8 cellular contexts compared by ENCODE assay signal in the genomic region with DNA sequence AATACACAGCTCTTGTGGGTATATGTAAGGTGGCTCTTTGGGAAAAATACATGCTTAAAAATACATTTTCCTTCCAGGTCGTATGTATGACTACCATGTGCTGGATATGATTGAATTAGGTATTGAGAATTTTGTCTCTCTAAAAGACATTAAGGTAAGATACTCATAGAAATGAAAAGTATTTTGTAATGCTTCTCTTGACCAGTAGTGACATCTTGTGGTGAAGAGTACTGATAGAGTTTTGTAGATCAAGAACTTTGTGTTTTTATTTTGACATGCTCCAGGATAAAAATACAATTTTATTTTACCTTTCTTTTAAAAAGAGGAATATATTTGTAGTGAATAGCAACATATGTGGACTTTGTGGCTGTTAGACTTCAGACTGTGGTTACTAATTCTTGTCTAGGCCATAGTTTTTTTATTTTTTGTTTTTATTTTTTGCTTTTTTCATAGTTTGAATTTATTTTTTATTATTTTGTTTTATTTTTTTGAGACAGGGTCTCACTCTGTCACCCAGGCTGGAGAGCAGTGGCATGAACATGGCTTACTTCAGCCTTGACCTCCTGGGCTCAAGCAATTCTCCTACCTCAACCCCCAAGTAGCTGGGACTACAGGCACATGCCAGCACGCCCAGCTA. TPM values are rescaled to one million over a fixed set of nuclear protein-coding genes. Genes with fewer than 3 reads are reported as not detected.
A peak's percentile ranks its signal among the peaks of the same experiment; 100 is the strongest.
DNase-seq lines count a peak whose midpoint lies in the region; ATAC-seq and TF ChIP-seq lines count a peak whose summit lies in the region.

No MANE protein-coding gene starts in this region.

- no peaks in the 10 kb centered on the region for H3K9me2 ChIP-seq in GM23338 (ENCODE audit: insufficient read depth)

- peaks cover 11% of the 10 kb centered on the region; the same call in 1 of the 2 replicates for H4K20me1 ChIP-seq in GM23338 (replicated peaks; ENCODE audit: insufficient read depth)

- H3K4me1 Mint-ChIP-seq in GM23338, result no peaks in the 10 kb centered on the region
- no peaks in the 10 kb centered on the region for H3K4me1 Mint-ChIP-seq in WTC11

- POLR2A ChIA-PET in WTC11 (lab: Charles Lee), result no interaction called here

- H3K27me3 Mint-ChIP-seq in GM23338 (ENCODE audit: insufficient read depth, low read depth, poor library complexity), result peaks cover 2% of the 10 kb centered on the region
- H3K27me3 Mint-ChIP-seq in WTC11 (ENCODE audit: low read depth), result no peaks in the 10 kb centered on the region

- H3K9me3 Mint-ChIP-seq in GM23338, result no peaks in the 10 kb centered on the region; the same call in 2 of the 3 replicates
- H3K9me3 Mint-ChIP-seq in WTC11, result no peaks in the 10 kb centered on the region

- H3K27ac Mint-ChIP-seq in GM23338 (no peak overlapping the region), WTC11 (no peak overlapping the region)

- CTCF ChIA-PET in WTC11 (lab: Charles Lee), result no interaction called here

- no peak overlapping the region for H3K27ac ChIP-seq in GM23338 (ENCODE audit: low read depth)

- H3K79me2 ChIP-seq in GM23338 (replicated peaks; ENCODE audit: insufficient read depth), result peaks cover 26% of the 10 kb centered on the region; the same call in 1 of the 2 replicates

- no peak overlapping the region for H3K4me2 ChIP-seq in GM23338

- H3K36me3 Mint-ChIP-seq in GM23338 (ENCODE audit: low read depth) (peaks cover 86% of the 10 kb centered on the region), WTC11 (peaks cover 72% of the 10 kb centered on the region)

- no peak overlapping the region for H2AFZ ChIP-seq in GM23338

- no peak overlapping the region for H3K4me3 ChIP-seq in GM23338

- TF ChIP-seq CTCF in GM23338 (conservative IDR thresholded peaks at IDR 0.05; ENCODE audit: low read depth in 2 of 2) (peak in 1 of 2 experiments; percentile 51; a peak in 3 of 4 replicates), WTC11 (IDR thresholded peaks at IDR 0.05) (no peak)

- no peaks in the 10 kb centered on the region for H3F3A ChIP-seq in GM23338 (replicated peaks; ENCODE audit: low read depth)

- H3K4me3 Mint-ChIP-seq in GM23338, result no peak overlapping the region
- H3K4me3 Mint-ChIP-seq in WTC11, result no peak overlapping the region

- H3K27me3 ChIP-seq in GM23338 (ENCODE audit: insufficient read depth), result no peaks in the 10 kb centered on the region

- DNase-seq in AG20443 (ENCODE audit: low spot score), result peak; percentile 16
- DNase-seq in GM23338 (ENCODE audit: low spot score), result peak; percentile 16
- DNase-seq in WTC11 (ENCODE audit: low spot score), result no peak
- no peak for DNase-seq in left colon
- no peak for DNase-seq in NCI-H2081 (lab: John Stamatoyannopoulos, UW)
- no peak for DNase-seq in effector CD4-positive, alpha-beta T cell

- intact Hi-C loops in left colon (cut with DNase I, micrococcal nuclease), result no loop called here

- H3K4me1 ChIP-seq in GM23338 (ENCODE audit: insufficient read depth), result no peaks in the 10 kb centered on the region

- no peak for ATAC-seq in GM23338
- ATAC-seq in WTC11, result no peak
- ATAC-seq in left colon, result peak; percentile 46
- ATAC-seq in HG03439 (IDR thresholded peaks at IDR 0.05; ENCODE audit: unreplicated experiment), result no peak
- no peak for ATAC-seq in HG02763 (IDR thresholded peaks at IDR 0.05; ENCODE audit: unreplicated experiment)

- peaks cover 57% of the 10 kb centered on the region for H3K36me3 ChIP-seq in GM23338 (ENCODE audit: insufficient read depth)

TF ChIP-seq in GM23338, 12 proteins besides CTCF, POLR2A, EP300 and RAD21 (continues in another document):
- TF ChIP-seq ZNF114 (CRISPR knock-in tag; IDR thresholded peaks at IDR 0.05) (no peak), CREB1 (CRISPR knock-in tag; IDR thresholded peaks at IDR 0.05; ENCODE audit: low read depth) (no peak), JUNB (IDR thresholded peaks at IDR 0.05; ENCODE audit: unreplicated experiment) (no peak)

TF ChIP-seq in WTC11, 78 proteins besides CTCF, POLR2A, EP300 and RAD21:
- TF ChIP-seq, protein P1, sequence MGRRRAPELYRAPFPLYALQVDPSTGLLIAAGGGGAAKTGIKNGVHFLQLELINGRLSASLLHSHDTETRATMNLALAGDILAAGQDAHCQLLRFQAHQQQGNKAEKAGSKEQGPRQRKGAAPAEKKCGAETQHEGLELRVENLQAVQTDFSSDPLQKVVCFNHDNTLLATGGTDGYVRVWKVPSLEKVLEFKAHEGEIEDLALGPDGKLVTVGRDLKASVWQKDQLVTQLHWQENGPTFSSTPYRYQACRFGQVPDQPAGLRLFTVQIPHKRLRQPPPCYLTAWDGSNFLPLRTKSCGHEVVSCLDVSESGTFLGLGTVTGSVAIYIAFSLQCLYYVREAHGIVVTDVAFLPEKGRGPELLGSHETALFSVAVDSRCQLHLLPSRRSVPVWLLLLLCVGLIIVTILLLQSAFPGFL (CRISPR knock-in tag; IDR thresholded peaks at IDR 0.05; ENCODE audit: borderline replicate concordance), result no peak
- TF ChIP-seq HMGA2 (CRISPR knock-in tag; IDR thresholded peaks at IDR 0.05), result peak; percentile 91

RNA-seq across cellular contexts. Expression of a gene that starts 17.9 kb away (rescaled TPM):
- total RNA-seq in GM23338 (2014; rRNA removed; shearing (Covaris generic)), result 73.5 and 97.2 TPM in 2 replicates
- 141 and 157 TPM in 2 replicates for polyA plus RNA-seq in GM23338 (2016; fragmentation: Nextera tagmentation; extraction: Ambion mirVana)
- 43.2 to 44.7 TPM (median 43.7 TPM) in 3 replicates for total RNA-seq in WTC11 (2021)
- total RNA-seq in left colon, result 10 to 100 TPM; 13.1 to 15.4 TPM

RNA-seq across cellular contexts. Expression of a gene that starts 41.2 kb away (rescaled TPM):
- total RNA-seq in GM23338 (2014; rRNA removed; shearing (Covaris generic)), result 41.2 and 44.9 TPM in 2 replicates
- polyA plus RNA-seq in GM23338 (2016; fragmentation: Nextera tagmentation; extraction: Ambion mirVana), result 221 and 245 TPM in 2 replicates
- total RNA-seq in WTC11 (2021) (65.5 to 69.0 TPM (median 67.0 TPM) in 3 replicates), left colon (10 to 100 TPM; 73.4 to 77.2 TPM)

Comparison
In these comparisons a context has a peak if more than half of its experiments do, and no peak if none do; other contexts are left out.
1. DNase-seq: peak in AG20443 (single experiment) and GM23338 (single experiment); none in WTC11 (single experiment), left colon (0 of 2), NCI-H2081 (0 of 2) and effector CD4-positive, alpha-beta T cell (single experiment).